In the genomic region with DNA sequence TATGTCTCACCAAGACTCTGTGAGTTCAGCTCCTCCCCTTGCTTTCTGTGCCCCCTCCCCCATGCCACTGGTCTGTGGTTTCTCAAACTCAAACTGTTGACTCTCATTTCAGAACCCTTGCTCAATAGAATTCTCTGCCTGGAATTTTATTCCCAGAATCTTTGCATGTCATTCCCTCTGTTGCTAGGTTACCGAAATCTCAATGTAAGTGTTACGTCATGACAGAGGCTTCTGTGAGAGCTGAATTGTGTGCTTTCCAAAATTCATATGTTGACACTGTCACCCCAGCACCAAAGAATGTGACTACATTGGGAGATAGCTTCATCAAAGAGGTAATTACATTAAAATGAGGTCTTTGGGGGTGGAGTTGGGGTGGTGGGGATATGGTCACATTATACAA, we compare ENCODE assay signal across 26 cellular contexts.
"Had no signal": no experiment of that assay in that cellular context is flagged by ENCODE, and none has a peak within 500 bp of the region (broad histone marks: within the 10 kb centered on the region; RNA-seq: fewer than 3 reads in every experiment).

No MANE protein-coding gene starts in this region.

- H3K36me3 ChIP-seq: adrenal gland, Peyer's patch had no signal

- DNase-seq: activated CD4-positive, alpha-beta T cell treated with anti-CD3 and anti-CD28 coated beads for 48 hours; activated CD4-positive, alpha-beta T cell treated with anti-CD3 and anti-CD28 coated beads, Interleukin-2, amount 50 U/mL, for 4 hours; activated CD4-positive, CD25-positive, alpha-beta regulatory T cell treated with anti-CD3 and anti-CD28 coated beads, Interleukin-2, amount 50 U/mL, for 72 hours; activated CD8-positive, alpha-beta memory T cell treated with anti-CD3 and anti-CD28 coated beads, Interleukin-2, amount 50 U/mL, for 48 hours; activated CD8-positive, alpha-beta T cell treated with anti-CD3 and anti-CD28 coated beads, Interleukin-2, amount 10 ng/mL, durations not matched to agents 7 days and 5 days; activated naive CD4-positive, alpha-beta T cell treated with anti-CD3 and anti-CD28 coated beads, Interleukin-2, amount 50 U/mL, for 16 hours; activated naive CD8-positive, alpha-beta T cell treated with anti-CD3 and anti-CD28 coated beads, Interleukin-2, amount 10 ng/mL, durations not matched to agents 7 days and 5 days; activated T-cell treated with anti-CD3 and anti-CD28 coated beads, Interleukin-2, amount 50 U/mL, for 1 hour; adrenal gland; anterior cingulate cortex; caudate nucleus; MM.1S; NCI-H1105 treated with DMSO at 0.1 percent for 48 hours; NCI-H1436 treated with DMSO at 0.1 percent for 48 hours; NCI-H187; NCI-H446 treated with DMSO at 0.1 percent for 48 hours; NCI-H524 treated with DMSO at 0.1 percent for 48 hours; NCI-H82; NK-92 treated with Interleukin-12 subunit alpha and Interleukin-12 subunit beta, amount 100 ng/mL, for 24 hours; OCI-M1; Peyer's patch; Right ventricle myocardium superior; T-helper 17 cell; T-helper 9 cell had no signal

- ATAC-seq: activated CD8-positive, alpha-beta T cell treated with anti-CD3 and anti-CD28 coated beads, Interleukin-2, amount 10 ng/mL, durations not matched to agents 7 days and 5 days; T-helper 17 cell; WTC11 had no signal

- H3K27ac Mint-ChIP-seq: activated CD8-positive, alpha-beta T cell treated with anti-CD3 and anti-CD28 coated beads, Interleukin-2, amount 10 ng/mL, durations not matched to agents 7 days and 5 days; activated naive CD8-positive, alpha-beta T cell treated with anti-CD3 and anti-CD28 coated beads, Interleukin-2, amount 10 ng/mL, durations not matched to agents 7 days and 5 days; T-helper 17 cell; WTC11 had no signal

- H3K4me3 ChIP-seq: adrenal gland, Peyer's patch had no signal

- H3K4me1 ChIP-seq: adrenal gland, Peyer's patch had no signal

- H3K36me3 Mint-ChIP-seq: activated naive CD8-positive, alpha-beta T cell treated with anti-CD3 and anti-CD28 coated beads, Interleukin-2, amount 10 ng/mL, durations not matched to agents 7 days and 5 days had no signal

- H3K4me3 Mint-ChIP-seq: activated CD8-positive, alpha-beta T cell treated with anti-CD3 and anti-CD28 coated beads, Interleukin-2, amount 10 ng/mL, durations not matched to agents 7 days and 5 days; activated naive CD8-positive, alpha-beta T cell treated with anti-CD3 and anti-CD28 coated beads, Interleukin-2, amount 10 ng/mL, durations not matched to agents 7 days and 5 days; WTC11 had no signal

- H3K27ac ChIP-seq: adrenal gland, Peyer's patch, RWPE1 had no signal

- H3K4me1 Mint-ChIP-seq: activated naive CD8-positive, alpha-beta T cell treated with anti-CD3 and anti-CD28 coated beads, Interleukin-2, amount 10 ng/mL, durations not matched to agents 7 days and 5 days; T-helper 17 cell; WTC11 had no signal

- H3K27me3 Mint-ChIP-seq: activated naive CD8-positive, alpha-beta T cell treated with anti-CD3 and anti-CD28 coated beads, Interleukin-2, amount 10 ng/mL, durations not matched to agents 7 days and 5 days; T-helper 17 cell had no signal

- H3K27me3 ChIP-seq: adrenal gland, Peyer's patch had no signal

- H3K9me3 ChIP-seq: adrenal gland, Peyer's patch had no signal
